ENCODE assay signal across 8 cellular contexts in the genomic region with DNA sequence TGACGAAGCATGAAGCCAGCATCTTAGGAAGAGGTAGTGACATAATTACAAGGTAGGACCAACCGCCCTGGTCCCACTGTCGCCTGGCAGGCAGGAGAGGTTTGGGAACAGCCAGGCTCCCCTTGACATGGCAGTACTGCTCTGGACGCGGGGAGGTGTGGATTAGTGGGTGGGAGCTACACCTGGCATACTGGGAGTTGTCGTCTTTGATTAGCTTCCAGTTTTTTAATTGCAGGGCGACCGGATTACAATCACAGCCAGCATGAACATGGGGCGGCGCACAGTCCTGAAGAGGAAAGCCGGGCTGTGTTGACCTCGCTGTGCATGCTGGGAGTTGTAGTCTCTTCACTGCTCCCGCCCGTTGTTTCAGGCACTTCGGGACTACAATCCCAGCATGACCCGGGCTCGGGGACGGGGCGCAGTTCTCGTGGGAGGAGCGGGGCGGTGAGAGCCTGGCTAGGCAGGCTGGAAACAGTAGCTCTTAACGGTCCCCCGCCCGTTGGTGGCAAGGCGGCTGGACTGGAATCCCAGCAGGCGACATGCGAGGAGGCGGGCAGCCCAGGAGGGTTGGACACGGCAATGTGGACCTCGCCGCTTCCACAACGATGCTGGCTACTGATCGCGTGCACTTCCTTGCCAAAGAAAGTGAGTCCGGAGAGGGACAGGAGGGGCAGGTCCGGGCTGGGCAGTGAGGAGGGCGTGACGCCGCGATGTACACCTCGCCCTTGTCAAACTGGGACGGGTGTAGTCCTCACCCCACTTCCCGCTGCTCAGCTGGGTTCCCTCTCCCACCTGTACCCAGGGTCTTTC.
DNase-seq lines count a peak whose midpoint lies in the region; ATAC-seq and TF ChIP-seq lines count a peak whose summit lies in the region.
"Had no signal": no experiment of that assay in that cellular context is flagged by ENCODE, and none has a peak within 500 bp of the region (broad histone marks: within the 10 kb centered on the region; RNA-seq: fewer than 3 reads in every experiment).

No MANE protein-coding gene starts in this region.

- H3K4me3 Mint-ChIP-seq in stimulated activated memory B cell treated with anti-CD40 and anti-IgM and Interleukin-4, amounts not matched to agents 10 μg/mL and 1 μg/mL and 100 μg/mL, for 72 hours: peak overlapping the region; percentile 95
- no peak overlapping the region for H3K4me3 Mint-ChIP-seq in chondrocyte (ENCODE audit: unreplicated experiment)

- ATAC-seq in stimulated activated memory B cell treated with anti-CD40 and anti-IgM and Interleukin-4, amounts not matched to agents 10 μg/mL and 1 μg/mL and 100 μg/mL, for 72 hours: peak; percentile 98

- no peaks in the 10 kb centered on the region for H3K27me3 Mint-ChIP-seq in stimulated activated memory B cell treated with anti-CD40 and anti-IgM and Interleukin-4, amounts not matched to agents 10 μg/mL and 1 μg/mL and 100 μg/mL, for 72 hours
- H3K27me3 Mint-ChIP-seq in chondrocyte (ENCODE audit: low read depth): no peaks in the 10 kb centered on the region

- peak overlapping the region; percentile 21 for H3K4me3 ChIP-seq in MG63
- peak overlapping the region; percentile 76 to 96 for H3K4me3 ChIP-seq in muscle layer of colon (ENCODE audit: low read depth in 1 of 2, low read length in 2 of 2)
- H3K4me3 ChIP-seq: SJSA1 had no signal

- no peak overlapping the region for H3K9ac ChIP-seq in muscle layer of colon (ENCODE audit: low read length)

- H3K27me3 ChIP-seq in MG63: no peaks in the 10 kb centered on the region
- no peaks in the 10 kb centered on the region for H3K27me3 ChIP-seq in muscle layer of colon (ENCODE audit: control insufficient read depth in 1 of 2, insufficient read depth in 2 of 2, low read length in 2 of 2)
- H3K27me3 ChIP-seq: SJSA1 had no signal

- H3K4me1 ChIP-seq in muscle layer of colon (ENCODE audit: insufficient read depth, low read length): no peaks in the 10 kb centered on the region
- H3K4me1 ChIP-seq: SJSA1 had no signal

- H3K4me1 Mint-ChIP-seq in stimulated activated memory B cell treated with anti-CD40 and anti-IgM and Interleukin-4, amounts not matched to agents 10 μg/mL and 1 μg/mL and 100 μg/mL, for 72 hours: no peaks in the 10 kb centered on the region
- no peaks in the 10 kb centered on the region for H3K4me1 Mint-ChIP-seq in chondrocyte (ENCODE audit: low read depth)

- H3K27ac Mint-ChIP-seq in stimulated activated memory B cell treated with anti-CD40 and anti-IgM and Interleukin-4, amounts not matched to agents 10 μg/mL and 1 μg/mL and 100 μg/mL, for 72 hours: peak overlapping the region; percentile 62
- H3K27ac Mint-ChIP-seq in chondrocyte (ENCODE audit: unreplicated experiment): no peak overlapping the region

- H3K9me3 ChIP-seq in MG63 (no peaks in the 10 kb centered on the region), muscle layer of colon (ENCODE audit: low read length) (no peaks in the 10 kb centered on the region)

- H3K36me3 ChIP-seq in MG63 (no peaks in the 10 kb centered on the region), muscle layer of colon (ENCODE audit: insufficient read depth, low read length) (no peaks in the 10 kb centered on the region)
- H3K36me3 ChIP-seq: SJSA1 had no signal

- H3K36me3 Mint-ChIP-seq in stimulated activated memory B cell treated with anti-CD40 and anti-IgM and Interleukin-4, amounts not matched to agents 10 μg/mL and 1 μg/mL and 100 μg/mL, for 72 hours: no peaks in the 10 kb centered on the region
- H3K36me3 Mint-ChIP-seq in chondrocyte (ENCODE audit: low read depth): peaks cover 4% of the 10 kb centered on the region

- no peak for TF ChIP-seq CTCF in chondrocyte (IDR thresholded peaks at IDR 0.05)

- H3K9me3 Mint-ChIP-seq in stimulated activated memory B cell treated with anti-CD40 and anti-IgM and Interleukin-4, amounts not matched to agents 10 μg/mL and 1 μg/mL and 100 μg/mL, for 72 hours: peaks cover 3% of the 10 kb centered on the region
- H3K9me3 Mint-ChIP-seq in chondrocyte (ENCODE audit: low read depth): peaks cover 68% of the 10 kb centered on the region

- H3K27ac ChIP-seq in muscle layer of colon (ENCODE audit: low read depth, low read length): peak overlapping the region; percentile 49
- H3K27ac ChIP-seq: SJSA1 had no signal

- peak; percentile 58 for DNase-seq in MG63
- peak; percentile 81 for DNase-seq in activated CD4-positive, CD25-positive, alpha-beta regulatory T cell treated with anti-CD3 and anti-CD28 coated beads, Interleukin-2, amount 50 U/mL, for 72 hours
- DNase-seq in cerebellar nuclear complex (lab: John Stamatoyannopoulos, UW): peak; percentile 33
- DNase-seq in chondrocyte (ENCODE audit: low spot score): no peak
- no peak for DNase-seq in foreskin melanocyte

Comparison
In these comparisons a context has a peak if more than half of its experiments do, and no peak if none do; other contexts are left out.
1. DNase-seq: peak in MG63 (single experiment), activated CD4-positive, CD25-positive, alpha-beta regulatory T cell treated with anti-CD3 and anti-CD28 coated beads, Interleukin-2, amount 50 U/mL, for 72 hours (single experiment) and cerebellar nuclear complex (2 of 2); none in chondrocyte (single experiment) and foreskin melanocyte (single experiment).